8 cellular contexts compared by ENCODE assay signal in the genomic region with DNA sequence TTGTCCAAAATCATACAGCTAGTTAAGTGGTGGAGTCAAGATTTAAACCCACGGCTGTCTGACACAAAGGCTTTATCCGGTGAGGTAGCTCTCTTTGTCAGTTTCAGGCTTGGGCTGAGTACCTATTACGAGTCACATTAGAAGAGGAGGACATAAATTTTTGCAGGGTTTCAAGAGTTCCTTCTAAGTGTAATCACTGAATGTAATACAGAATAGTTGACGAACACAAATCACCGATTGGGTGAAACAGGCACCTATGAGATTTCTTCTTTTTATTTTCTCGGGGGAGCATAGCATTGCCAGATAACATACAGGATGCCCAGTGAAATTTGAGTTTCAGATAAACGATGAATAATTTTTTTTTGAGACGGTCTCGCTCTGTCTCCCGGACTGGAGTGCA. TPM values are rescaled to one million over a fixed set of nuclear protein-coding genes. Genes with fewer than 3 reads are reported as not detected.
DNase-seq lines count a peak whose midpoint lies in the region; TF ChIP-seq lines count a peak whose summit lies in the region.

No MANE protein-coding gene starts in this region.

- H3K4me3 Mint-ChIP-seq in activated naive CD4-positive, alpha-beta T cell treated with anti-CD3 and anti-CD28 coated beads for 36 hours = peak overlapping the region; percentile 95
- H3K4me3 Mint-ChIP-seq in activated naive CD8-positive, alpha-beta T cell = peak overlapping the region; percentile 95
- peak overlapping the region; percentile 99 for H3K4me3 Mint-ChIP-seq in type B pancreatic cell

- peaks cover 34% of the 10 kb centered on the region for H3K4me1 Mint-ChIP-seq in activated naive CD4-positive, alpha-beta T cell treated with anti-CD3 and anti-CD28 coated beads for 36 hours (ENCODE audit: low read depth)
- H3K4me1 Mint-ChIP-seq in activated naive CD8-positive, alpha-beta T cell (ENCODE audit: low read depth) = peaks cover 38% of the 10 kb centered on the region
- H3K4me1 Mint-ChIP-seq in type B pancreatic cell (ENCODE audit: unreplicated experiment) = peaks cover 22% of the 10 kb centered on the region

- no peaks in the 10 kb centered on the region for H3K9me3 Mint-ChIP-seq in activated naive CD4-positive, alpha-beta T cell treated with anti-CD3 and anti-CD28 coated beads for 36 hours
- no peaks in the 10 kb centered on the region for H3K9me3 Mint-ChIP-seq in activated naive CD8-positive, alpha-beta T cell (ENCODE audit: low read depth)
- no peaks in the 10 kb centered on the region for H3K9me3 Mint-ChIP-seq in type B pancreatic cell

- CTCF ChIA-PET in activated naive CD4-positive, alpha-beta T cell treated with anti-CD3 and anti-CD28 coated beads for 36 hours (lab: Charles Lee) = interaction anchor here (1.0 to 1.8 kb wide), 3 partner anchors 57 to 156 kb away, joined by 3 to 4 read pairs (median 3); a partner anchor contains a TSS

- DNase-seq in activated naive CD4-positive, alpha-beta T cell treated with anti-CD3 and anti-CD28 coated beads for 36 hours = peak; percentile 19
- no peak for DNase-seq in activated naive CD4-positive, alpha-beta T cell treated with anti-CD3 and anti-CD28 coated beads, Interleukin-2, amount 50 U/mL, for 16 hours
- DNase-seq in kidney glomerular epithelial cell (lab: John Stamatoyannopoulos, UW) = peak; percentile 13
- no peak for DNase-seq in type B pancreatic cell (ENCODE audit: extremely low spot score, unreplicated experiment)
- no peak for DNase-seq in stimulated activated CD4-positive, alpha-beta T cell treated with anti-CD3 and anti-CD28 coated beads, Interleukin-4, amount 100 ng/mL, for 24 hours
- no peak for DNase-seq in amniotic stem cell (lab: John Stamatoyannopoulos, UW)
- DNase-seq in NCI-H345 treated with DMSO at 0.1 percent for 48 hours (lab: John Stamatoyannopoulos, UW; ENCODE audit: unreplicated experiment) = no peak

- TF ChIP-seq CTCF in type B pancreatic cell (conservative IDR thresholded peaks at IDR 0.05) = no peak

- H3K27ac Mint-ChIP-seq in activated naive CD4-positive, alpha-beta T cell treated with anti-CD3 and anti-CD28 coated beads for 36 hours = peak overlapping the region; percentile 92
- peak overlapping the region; percentile 99 for H3K27ac Mint-ChIP-seq in activated naive CD8-positive, alpha-beta T cell
- H3K27ac Mint-ChIP-seq in type B pancreatic cell = peak overlapping the region; percentile 98

- peaks cover 2% of the 10 kb centered on the region for H3K27me3 Mint-ChIP-seq in activated naive CD4-positive, alpha-beta T cell treated with anti-CD3 and anti-CD28 coated beads for 36 hours (ENCODE audit: low read depth)
- no peaks in the 10 kb centered on the region for H3K27me3 Mint-ChIP-seq in activated naive CD8-positive, alpha-beta T cell
- H3K27me3 Mint-ChIP-seq in type B pancreatic cell = no peaks in the 10 kb centered on the region

- intact Hi-C loops in activated naive CD4-positive, alpha-beta T cell treated with anti-CD3 and anti-CD28 coated beads for 36 hours (cut with micrococcal nuclease) = loop anchor here (1.0 kb wide), 1 partner anchor 22 kb away; no protein-coding TSS in a partner anchor

- peaks cover 15% of the 10 kb centered on the region for H3K36me3 Mint-ChIP-seq in activated naive CD4-positive, alpha-beta T cell treated with anti-CD3 and anti-CD28 coated beads for 36 hours (ENCODE audit: low read depth)
- peaks cover 4% of the 10 kb centered on the region for H3K36me3 Mint-ChIP-seq in activated naive CD8-positive, alpha-beta T cell
- H3K36me3 Mint-ChIP-seq in type B pancreatic cell = peaks cover 8% of the 10 kb centered on the region

RNA-seq across cellular contexts. Expression of a gene that starts 0.8 kb away (rescaled TPM):
- 100 to 1,000 TPM; 167 to 192 TPM for total RNA-seq in activated naive CD4-positive, alpha-beta T cell treated with anti-CD3 and anti-CD28 coated beads for 36 hours
- 146 and 170 TPM in 2 replicates for total RNA-seq in type B pancreatic cell (ENCODE audit: low replicate concordance)

RNA-seq across cellular contexts. Expression of a gene that starts 26.7 kb away (rescaled TPM):
- 10 to 100 TPM; 20.9 to 22.0 TPM for total RNA-seq in activated naive CD4-positive, alpha-beta T cell treated with anti-CD3 and anti-CD28 coated beads for 36 hours
- total RNA-seq in type B pancreatic cell (ENCODE audit: low replicate concordance) = 29.6 and 31.7 TPM in 2 replicates

RNA-seq across cellular contexts. Expression of a gene that starts 57.0 kb away (rescaled TPM):
- 10 to 100 TPM; 72.6 to 82.5 TPM for total RNA-seq in activated naive CD4-positive, alpha-beta T cell treated with anti-CD3 and anti-CD28 coated beads for 36 hours
- 69.8 and 77.3 TPM in 2 replicates for total RNA-seq in type B pancreatic cell (ENCODE audit: low replicate concordance)

Comparison
In these comparisons a context has a peak if more than half of its experiments do, and no peak if none do; other contexts are left out.
1. DNase-seq: peak in activated naive CD4-positive, alpha-beta T cell treated with anti-CD3 and anti-CD28 coated beads for 36 hours (single experiment) and kidney glomerular epithelial cell (single experiment); none in activated naive CD4-positive, alpha-beta T cell treated with anti-CD3 and anti-CD28 coated beads, Interleukin-2, amount 50 U/mL, for 16 hours (single experiment), type B pancreatic cell (single experiment), stimulated activated CD4-positive, alpha-beta T cell treated with anti-CD3 and anti-CD28 coated beads, Interleukin-4, amount 100 ng/mL, for 24 hours (single experiment), amniotic stem cell (single experiment) and NCI-H345 treated with DMSO at 0.1 percent for 48 hours (single experiment).
2. Peak in every context shown above with its lines, with median percentiles within 50 percentile points of each other: H3K27ac Mint-ChIP-seq and H3K4me3 Mint-ChIP-seq.